18 cellular contexts compared by ENCODE assay signal in the genomic region with DNA sequence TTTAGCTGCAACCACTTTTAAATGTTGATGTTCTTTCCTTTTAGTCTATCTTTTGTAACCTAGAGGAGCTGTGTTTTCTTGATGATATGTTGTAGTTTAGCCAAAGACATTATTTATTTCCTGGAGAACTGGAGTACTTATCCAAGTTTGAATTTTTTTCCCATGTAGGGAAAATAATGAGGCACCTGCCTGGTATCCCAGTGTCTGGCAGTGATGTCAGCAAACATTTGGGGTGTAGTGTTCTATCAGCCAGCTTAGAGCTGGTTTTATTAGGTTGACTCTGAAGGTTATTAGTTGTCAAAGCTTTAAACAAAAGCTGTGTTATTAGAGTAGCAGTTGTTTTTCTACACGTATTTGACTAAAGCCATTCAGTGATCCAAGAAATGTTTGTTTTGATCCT. TPM values are rescaled to one million over a fixed set of nuclear protein-coding genes. Genes with fewer than 3 reads are reported as not detected.
DNase-seq lines count a peak whose midpoint lies in the region; ATAC-seq and TF ChIP-seq lines count a peak whose summit lies in the region.
"Had no signal": no experiment of that assay in that cellular context is flagged by ENCODE, and none has a peak within 500 bp of the region (broad histone marks: within the 10 kb centered on the region; RNA-seq: fewer than 3 reads in every experiment).

No MANE protein-coding gene starts in this region.

- CTCF ChIA-PET in AG04450 (lab: Charles Lee), result interaction anchor here (0.9 to 1.6 kb wide), 3 partner anchors 13 to 133 kb away, joined by 3 to 5 read pairs (median 3); no protein-coding TSS in a partner anchor

- no peak overlapping the region for H3K4me3 ChIP-seq in AG04450 (ENCODE audit: low read depth, low read length)
- H3K4me3 ChIP-seq: mucosa of descending colon had no signal

- peaks cover 84% of the 10 kb centered on the region for H3K4me1 Mint-ChIP-seq in HFFc6 (ENCODE audit: low read depth)
- peaks cover 75% of the 10 kb centered on the region for H3K4me1 Mint-ChIP-seq in activated naive CD8-positive, alpha-beta T cell treated with anti-CD3 and anti-CD28 coated beads, Interleukin-2, amount 50 U/mL, for 24 hours
- H3K4me1 Mint-ChIP-seq in neural crest cell, result peaks cover 30% of the 10 kb centered on the region

- DNase-seq in AG04450 (ENCODE audit: low read depth, low spot score) (no peak), HFFc6 (no peak), neural crest cell (ENCODE audit: low read depth, low spot score) (no peak), NCI-H1930 (lab: John Stamatoyannopoulos, UW) (no peak), NCI-H1092 (lab: John Stamatoyannopoulos, UW) (no peak)
- no peak for DNase-seq in activated naive CD8-positive, alpha-beta T cell treated with anti-CD3 and anti-CD28 coated beads, Interleukin-2, amount 50 U/mL, for 24 hours
- DNase-seq: activated CD4-positive, alpha-beta T cell treated with anti-CD3 and anti-CD28 coated beads, Interleukin-2, amount 10 ng/mL, durations not matched to agents 7 days and 5 days; KBM-7; mucosa of descending colon; NCI-H1436 treated with DMSO at 0.1 percent for 48 hours; NCI-H2227 treated with DMSO at 0.1 percent for 48 hours; SHP77; stimulated activated CD4-positive, alpha-beta T cell treated with anti-CD3 and anti-CD28 coated beads, Interleukin-12 subunit alpha, Interleukin-12 subunit beta, amount 100 ng/mL, for 4 hours; T1000 had no signal

- H3K27me3 Mint-ChIP-seq in HFFc6 (ENCODE audit: insufficient read depth), result no peaks in the 10 kb centered on the region
- no peaks in the 10 kb centered on the region for H3K27me3 Mint-ChIP-seq in activated naive CD8-positive, alpha-beta T cell treated with anti-CD3 and anti-CD28 coated beads, Interleukin-2, amount 50 U/mL, for 24 hours
- no peaks in the 10 kb centered on the region for H3K27me3 Mint-ChIP-seq in neural crest cell (ENCODE audit: low read depth)
- H3K27me3 Mint-ChIP-seq: activated CD4-positive, alpha-beta T cell treated with anti-CD3 and anti-CD28 coated beads, Interleukin-2, amount 10 ng/mL, durations not matched to agents 7 days and 5 days; B cell had no signal

- H3K9me3 Mint-ChIP-seq in HFFc6, result no peaks in the 10 kb centered on the region
- H3K9me3 Mint-ChIP-seq in activated naive CD8-positive, alpha-beta T cell treated with anti-CD3 and anti-CD28 coated beads, Interleukin-2, amount 50 U/mL, for 24 hours, result no peaks in the 10 kb centered on the region
- no peaks in the 10 kb centered on the region for H3K9me3 Mint-ChIP-seq in neural crest cell
- H3K9me3 Mint-ChIP-seq: activated CD4-positive, alpha-beta T cell treated with anti-CD3 and anti-CD28 coated beads, Interleukin-2, amount 10 ng/mL, durations not matched to agents 7 days and 5 days; dendritic cell treated with granulocyte-macrophage colony-stimulating factor and Interleukin-4, amounts not matched to agents 40 ng/mL and 50 ng/mL, for 4 days had no signal

- no peaks in the 10 kb centered on the region for H3K27me3 ChIP-seq in AG04450 (ENCODE audit: control insufficient read depth, insufficient read depth, low read length)

- H3K9me3 ChIP-seq in AG04450 (ENCODE audit: control insufficient read depth, insufficient read depth, low read length), result no peaks in the 10 kb centered on the region; the same call in 1 of the 2 replicates
- H3K9me3 ChIP-seq: mucosa of descending colon had no signal

- no peak for TF ChIP-seq CTCF in AG04450 (IDR thresholded peaks at IDR 0.05; ENCODE audit: low read depth, low read length)
- TF ChIP-seq CTCF in HFFc6 (IDR thresholded peaks at IDR 0.05), result no peak
- no peak for TF ChIP-seq CTCF in neural crest cell (conservative IDR thresholded peaks at IDR 0.05)

- H3K27ac Mint-ChIP-seq in HFFc6, result peak overlapping the region; percentile 61
- peak overlapping the region; percentile 97 for H3K27ac Mint-ChIP-seq in activated naive CD8-positive, alpha-beta T cell treated with anti-CD3 and anti-CD28 coated beads, Interleukin-2, amount 50 U/mL, for 24 hours
- H3K27ac Mint-ChIP-seq in neural crest cell (ENCODE audit: unreplicated experiment), result no peak overlapping the region
- H3K27ac Mint-ChIP-seq: B cell; dendritic cell treated with granulocyte-macrophage colony-stimulating factor and Interleukin-4, amounts not matched to agents 40 ng/mL and 50 ng/mL, for 4 days had no signal

- H3K27ac ChIP-seq in AG04450 (ENCODE audit: low read depth, low read length), result peak overlapping the region; percentile 2

- H3K4me3 Mint-ChIP-seq in HFFc6, result peak overlapping the region; percentile 96
- H3K4me3 Mint-ChIP-seq in activated naive CD8-positive, alpha-beta T cell treated with anti-CD3 and anti-CD28 coated beads, Interleukin-2, amount 50 U/mL, for 24 hours, result peak overlapping the region; percentile 98
- peak overlapping the region; percentile 95 for H3K4me3 Mint-ChIP-seq in neural crest cell
- H3K4me3 Mint-ChIP-seq: dendritic cell treated with granulocyte-macrophage colony-stimulating factor and Interleukin-4, amounts not matched to agents 40 ng/mL and 50 ng/mL, for 4 days had no signal

- POLR2A ChIA-PET in AG04450 (lab: Yijun Ruan, JAX), result interaction anchor here (2.4 kb wide), 1 partner anchor 21 kb away, joined by 5 read pairs; no protein-coding TSS in a partner anchor

- H3K36me3 Mint-ChIP-seq in HFFc6 (ENCODE audit: low read depth), result peaks cover 61% of the 10 kb centered on the region
- peaks cover 72% of the 10 kb centered on the region for H3K36me3 Mint-ChIP-seq in activated naive CD8-positive, alpha-beta T cell treated with anti-CD3 and anti-CD28 coated beads, Interleukin-2, amount 50 U/mL, for 24 hours (ENCODE audit: low read depth)
- H3K36me3 Mint-ChIP-seq in neural crest cell (ENCODE audit: low read depth), result peaks cover 15% of the 10 kb centered on the region

- no peak for ATAC-seq in activated naive CD8-positive, alpha-beta T cell treated with anti-CD3 and anti-CD28 coated beads, Interleukin-2, amount 50 U/mL, for 24 hours
- ATAC-seq in HG03108 (IDR thresholded peaks at IDR 0.05; ENCODE audit: unreplicated experiment), result no peak
- ATAC-seq in GM19463 (IDR thresholded peaks at IDR 0.05; ENCODE audit: unreplicated experiment), result no peak
- ATAC-seq: mucosa of descending colon had no signal

RNA-seq across cellular contexts. Expression of a gene that starts 3.2 kb away (rescaled TPM):
- polyA plus RNA-seq in AG04450 (2011; rRNA removed), result 27.3 and 29.5 TPM in 2 replicates
- polyA minus RNA-seq in AG04450 (2011; rRNA and poly(A)+ RNA removed), result 30.3 and 33.0 TPM in 2 replicates
- total RNA-seq in HFFc6 (2021; fragmentation: NEBNext Ultra II Directional; extraction: Animal tissue kit (Norgen Biotek cat#: 25700)), result 100 to 1,000 TPM in 1 of 6 experiments, 10 to 100 TPM in 5; 89.3 to 125 (median 91.6) TPM
- total RNA-seq in neural crest cell, result 111 and 114 TPM in 2 replicates

RNA-seq across cellular contexts. Expression of a gene that starts 38.8 kb away (rescaled TPM):
- polyA plus RNA-seq in AG04450 (2011; rRNA removed), result 0.06 and 0.09 TPM in 2 replicates
- 0.22 and 0.32 TPM in 2 replicates for polyA minus RNA-seq in AG04450 (2011; rRNA and poly(A)+ RNA removed)
- total RNA-seq in HFFc6 (2021; fragmentation: NEBNext Ultra II Directional; extraction: Animal tissue kit (Norgen Biotek cat#: 25700)), result under 1 TPM in 4 of 6 experiments, not detected in 2; 0.07 to 0.17 (median 0.11) TPM
- total RNA-seq in neural crest cell, result 0.37 and 0.64 TPM in 2 replicates
